In the genomic region with DNA sequence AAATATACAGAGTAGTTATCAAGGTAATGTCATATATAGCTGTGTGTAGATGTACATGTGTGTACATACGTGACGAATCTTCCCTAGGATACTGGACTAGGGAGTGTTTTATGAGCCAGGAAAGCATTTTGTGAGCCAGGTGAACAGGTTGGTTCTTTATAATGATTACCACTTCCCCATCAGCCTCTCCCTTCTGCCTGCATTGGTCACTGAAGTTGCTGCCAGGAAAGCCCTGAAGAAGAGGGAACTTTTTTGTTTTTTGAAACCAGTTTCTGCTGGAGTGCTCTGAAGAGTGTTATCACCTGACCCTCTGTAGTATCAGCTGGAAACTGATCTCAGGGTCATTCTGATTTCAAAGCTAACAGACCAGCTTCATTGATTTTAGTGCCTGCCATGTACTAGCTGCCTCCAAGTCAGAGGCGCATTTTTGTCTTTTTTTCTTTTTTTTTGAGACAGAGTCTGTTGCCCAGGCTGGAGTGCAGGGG, we compare ENCODE assay signal across 11 cellular contexts. TPM values are rescaled to one million over a fixed set of nuclear protein-coding genes. Genes with fewer than 3 reads are reported as not detected.
DNase-seq lines count a peak whose midpoint lies in the region; ATAC-seq and TF ChIP-seq lines count a peak whose summit lies in the region.
"Had no signal": no experiment of that assay in that cellular context is flagged by ENCODE, and none has a peak within 500 bp of the region (broad histone marks: within the 10 kb centered on the region; RNA-seq: fewer than 3 reads in every experiment).

No MANE protein-coding gene starts in this region.

- H3K36me3 ChIP-seq in HCT116 (ENCODE audit: control insufficient read depth in 1 of 2, insufficient read depth in 2 of 2, low read length in 2 of 2) = peaks cover 7 to 20% of the 10 kb centered on the region in 2 experiments; a peak in 2 of 4 replicates
- no peaks in the 10 kb centered on the region for H3K36me3 ChIP-seq in SU-DHL-6 (ENCODE audit: low read length)
- H3K36me3 ChIP-seq in gastroesophageal sphincter = peaks cover 0 to 62% of the 10 kb centered on the region in 2 donors
- H3K36me3 ChIP-seq in prostate gland = no peaks in the 10 kb centered on the region

- peaks cover 31 to 41% of the 10 kb centered on the region in 2 experiments for H3K4me1 ChIP-seq in HCT116 (ENCODE audit: control insufficient read depth in 1 of 2, insufficient read depth in 2 of 2, low read length in 2 of 2)
- H3K4me1 ChIP-seq in gastroesophageal sphincter = peaks cover 0 to 50% (median 7%) of the 10 kb centered on the region in 3 donors
- H3K4me1 ChIP-seq in prostate gland (replicated peaks) = no peaks in the 10 kb centered on the region

- H3K9ac ChIP-seq in HCT116 (ENCODE audit: low read length) (no peak overlapping the region; the same call in 1 of the 2 replicates), SU-DHL-6 (ENCODE audit: low read length) (no peak overlapping the region)

- no peak for TF ChIP-seq CTCF in HCT116 (IDR thresholded peaks at IDR 0.05 in 2 of 3, conservative IDR thresholded peaks at IDR 0.05 in 1 of 3; ENCODE audit: borderline replicate concordance in 1 of 3, insufficient read depth in 1 of 3, low read depth in 2 of 3, low read length in 2 of 3)
- no peak for TF ChIP-seq CTCF in SU-DHL-6 (IDR thresholded peaks at IDR 0.05; ENCODE audit: insufficient read depth, low read length, poor library complexity, severe bottlenecking)
- TF ChIP-seq CTCF in gastroesophageal sphincter (IDR thresholded peaks at IDR 0.05) = no peak
- TF ChIP-seq CTCF in prostate gland (IDR thresholded peaks at IDR 0.05) = no peak

- H3K9me3 ChIP-seq in HCT116 (ENCODE audit: control insufficient read depth in 1 of 2, insufficient read depth in 1 of 2, low read depth in 1 of 2, low read length in 2 of 2) (no peaks in the 10 kb centered on the region), SU-DHL-6 (ENCODE audit: insufficient read depth, low read length) (no peaks in the 10 kb centered on the region), gastroesophageal sphincter (no peaks in the 10 kb centered on the region), prostate gland (no peaks in the 10 kb centered on the region)

- no TSS peak for BruUV-seq in HCT116 (replicated peaks; lab: Mats Ljungman, UMichigan)

- no peak for TF ChIP-seq POLR2A in HCT116 (IDR thresholded peaks at IDR 0.05; ENCODE audit: borderline replicate concordance, extremely low read depth, insufficient read depth, insufficient read length)
- no peak for TF ChIP-seq POLR2A in gastroesophageal sphincter (IDR thresholded peaks at IDR 0.05)
- TF ChIP-seq POLR2A in prostate gland (IDR thresholded peaks at IDR 0.05) = no peak

- H3K4me2 ChIP-seq in HCT116 (ENCODE audit: low read length) (peak overlapping the region; percentile 69), SU-DHL-6 (ENCODE audit: low read depth, low read length, poor library complexity, severe bottlenecking) (no peak overlapping the region)

- H3K79me2 ChIP-seq in HCT116 (ENCODE audit: insufficient read depth, low read length) (no peaks in the 10 kb centered on the region), SU-DHL-6 (ENCODE audit: insufficient read depth, low read length) (no peaks in the 10 kb centered on the region)

- H2AFZ ChIP-seq in HCT116 (ENCODE audit: low read depth, low read length, poor library complexity, severe bottlenecking) (no peak overlapping the region), SU-DHL-6 (ENCODE audit: low read depth, low read length, severe bottlenecking) (no peak overlapping the region)

- H3F3A ChIP-seq in SU-DHL-6 (ENCODE audit: insufficient read depth) = peaks cover 31% of the 10 kb centered on the region

- H3K9me2 ChIP-seq in HCT116 (ENCODE audit: insufficient read depth) = no peaks in the 10 kb centered on the region
- H3K9me2 ChIP-seq in SU-DHL-6 (replicated peaks; ENCODE audit: insufficient read depth, low read length) = no peaks in the 10 kb centered on the region

- no peak for TF ChIP-seq EP300 in gastroesophageal sphincter (IDR thresholded peaks at IDR 0.05)

- H3K27ac ChIP-seq in HCT116 (ENCODE audit: low read depth, low read length) (peak overlapping the region; percentile 57; the same call in 1 of the 2 replicates), SU-DHL-6 (ENCODE audit: low read depth, low read length) (peak overlapping the region; percentile 32; the same call in 1 of the 2 replicates), gastroesophageal sphincter (peak overlapping the region in 3 of 4 donors; percentile 70 to 71 (median 70)), prostate gland (no peak overlapping the region)

- WGBS in gastroesophageal sphincter (ENCODE audit: low coverage in 1 of 2), 2 donors = 61 to 79% methylated on average over 3 of the region's 3 CpGs
- WGBS in prostate gland = 79% methylated on average over 3 of the region's 3 CpGs

- intact Hi-C loops in HCT116 (cut with micrococcal nuclease) (no loop called here), prostate gland (cut with DNase I) (no loop called here)

- H4K20me1 ChIP-seq in HCT116 (ENCODE audit: insufficient read depth) (peaks cover 6% of the 10 kb centered on the region; the same call in 1 of the 2 replicates), SU-DHL-6 (ENCODE audit: low read depth, low read length) (no peaks in the 10 kb centered on the region)

- no peak for ATAC-seq in HCT116
- ATAC-seq in gastroesophageal sphincter = no peak
- ATAC-seq in HG03439 (IDR thresholded peaks at IDR 0.05; ENCODE audit: unreplicated experiment) = no peak
- ATAC-seq: activated CD8-positive, alpha-beta T cell treated with anti-CD3 and anti-CD28 coated beads for 36 hours had no signal

- no peak for TF ChIP-seq RAD21 in HCT116 (IDR thresholded peaks at IDR 0.05; ENCODE audit: low read depth)

- RAD21 ChIA-PET in HCT116 (lab: Charles Lee; ENCODE audit: low non-redundant PET in 1 of 2, low total read pairs in 2 of 2, uncharacterized antibody in 2 of 2, unreplicated experiment in 2 of 2) = interaction anchor here (1.1 to 1.5 kb wide), 2 partner anchors 13 to 222 kb away, joined by 4 to 7 read pairs; no protein-coding TSS in a partner anchor

- CTCF ChIA-PET in HCT116 (lab: Charles Lee) = interaction anchor here (0.9 to 3.1 kb wide), 11 partner anchors 13 to 360 kb away, joined by 3 to 30 read pairs (median 4); no protein-coding TSS in a partner anchor

- no peak overlapping the region for H3K4me3 ChIP-seq in HCT116 (replicated peaks in 1 of 2; ENCODE audit: low read depth in 1 of 2, low read length in 2 of 2)
- H3K4me3 ChIP-seq in SU-DHL-6 (ENCODE audit: insufficient read depth, low read length, poor library complexity, severe bottlenecking) = no peak overlapping the region
- H3K4me3 ChIP-seq in gastroesophageal sphincter = no peak overlapping the region
- no peak overlapping the region for H3K4me3 ChIP-seq in prostate gland
- H3K4me3 ChIP-seq: GM12878 had no signal

- H3K27me3 ChIP-seq in HCT116 (ENCODE audit: insufficient read depth, low read length) = no peaks in the 10 kb centered on the region
- no peaks in the 10 kb centered on the region for H3K27me3 ChIP-seq in SU-DHL-6 (ENCODE audit: low read length)
- H3K27me3 ChIP-seq in gastroesophageal sphincter = no peaks in the 10 kb centered on the region
- no peaks in the 10 kb centered on the region for H3K27me3 ChIP-seq in prostate gland (replicated peaks; ENCODE audit: insufficient read depth)

- DNase-seq in HCT116 (ENCODE audit: low read depth, low spot score) (no peak), renal cortical epithelial cell (ENCODE audit: low read depth) (peak; percentile 9), NCI-H526 (lab: John Stamatoyannopoulos, UW) (no peak), dermis blood vessel endothelial cell (no peak), prostate gland (ENCODE audit: low spot score) (no peak)
- DNase-seq: activated CD8-positive, alpha-beta T cell treated with anti-CD3 and anti-CD28 coated beads for 36 hours; activated naive CD4-positive, alpha-beta T cell treated with anti-CD3 and anti-CD28 coated beads, Interleukin-2, amount 10 ng/mL, durations not matched to agents 7 days and 5 days had no signal

- POLR2A ChIA-PET in HCT116 (lab: Charles Lee) = interaction anchor here (1.1 kb wide), 1 partner anchor 9 kb away, joined by 3 read pairs; no protein-coding TSS in a partner anchor

TF ChIP-seq in HCT116, 20 proteins besides CTCF, POLR2A, EP300 and RAD21 (continues in another document):
- TF ChIP-seq CEBPB (IDR thresholded peaks at IDR 0.05; ENCODE audit: low read depth) (no peak), ZFX (IDR thresholded peaks at IDR 0.05) (no peak), TCF7L2 (IDR thresholded peaks at IDR 0.05; ENCODE audit: borderline replicate concordance, extremely low read depth, insufficient read depth, insufficient read length) (no peak), SP1 (IDR thresholded peaks at IDR 0.05; ENCODE audit: low read depth) (no peak), SIN3A (IDR thresholded peaks at IDR 0.05; ENCODE audit: low read depth) (no peak), EZH2 (IDR thresholded peaks at IDR 0.05) (no peak)
- TF ChIP-seq, protein P1, sequence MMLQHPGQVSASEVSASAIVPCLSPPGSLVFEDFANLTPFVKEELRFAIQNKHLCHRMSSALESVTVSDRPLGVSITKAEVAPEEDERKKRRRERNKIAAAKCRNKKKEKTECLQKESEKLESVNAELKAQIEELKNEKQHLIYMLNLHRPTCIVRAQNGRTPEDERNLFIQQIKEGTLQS (IDR thresholded peaks at IDR 0.05) = no peak
- TF ChIP-seq, protein P2, sequence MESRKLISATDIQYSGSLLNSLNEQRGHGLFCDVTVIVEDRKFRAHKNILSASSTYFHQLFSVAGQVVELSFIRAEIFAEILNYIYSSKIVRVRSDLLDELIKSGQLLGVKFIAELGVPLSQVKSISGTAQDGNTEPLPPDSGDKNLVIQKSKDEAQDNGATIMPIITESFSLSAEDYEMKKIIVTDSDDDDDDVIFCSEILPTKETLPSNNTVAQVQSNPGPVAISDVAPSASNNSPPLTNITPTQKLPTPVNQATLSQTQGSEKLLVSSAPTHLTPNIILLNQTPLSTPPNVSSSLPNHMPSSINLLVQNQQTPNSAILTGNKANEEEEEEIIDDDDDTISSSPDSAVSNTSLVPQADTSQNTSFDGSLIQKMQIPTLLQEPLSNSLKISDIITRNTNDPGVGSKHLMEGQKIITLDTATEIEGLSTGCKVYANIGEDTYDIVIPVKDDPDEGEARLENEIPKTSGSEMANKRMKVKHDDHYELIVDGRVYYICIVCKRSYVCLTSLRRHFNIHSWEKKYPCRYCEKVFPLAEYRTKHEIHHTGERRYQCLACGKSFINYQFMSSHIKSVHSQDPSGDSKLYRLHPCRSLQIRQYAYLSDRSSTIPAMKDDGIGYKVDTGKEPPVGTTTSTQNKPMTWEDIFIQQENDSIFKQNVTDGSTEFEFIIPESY (IDR thresholded peaks at IDR 0.05; ENCODE audit: extremely low read depth, insufficient replicate concordance, low read length) = no peak
- TF ChIP-seq, protein P3, sequence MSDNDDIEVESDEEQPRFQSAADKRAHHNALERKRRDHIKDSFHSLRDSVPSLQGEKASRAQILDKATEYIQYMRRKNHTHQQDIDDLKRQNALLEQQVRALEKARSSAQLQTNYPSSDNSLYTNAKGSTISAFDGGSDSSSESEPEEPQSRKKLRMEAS (IDR thresholded peaks at IDR 0.05) = no peak

RNA-seq across cellular contexts. Expression of a gene that starts 14.2 kb away (rescaled TPM):
- total RNA-seq in HCT116 (2021; ENCODE audit: unreplicated experiment) (107 TPM), gastroesophageal sphincter (10 to 100 TPM in 1 of 4 donors, 1 to 10 TPM in 2, under 1 TPM in 1; 0.62 to 16.5 (median 1.8) TPM), renal cortical epithelial cell (35.1 and 137 TPM in 2 replicates), dermis blood vessel endothelial cell (0.14 and 0.34 TPM in 2 replicates), prostate gland (100 to 1,000 TPM in 1 of 2 donors, 10 to 100 TPM in 1; 39.8 to 114 TPM)
- polyA plus RNA-seq in HCT116 (2012) = 133 and 134 TPM in 2 replicates
- total RNA-seq: activated CD8-positive, alpha-beta T cell treated with anti-CD3 and anti-CD28 coated beads for 36 hours had no signal

Comparison
In these comparisons a context has a peak if more than half of its experiments do, and no peak if none do; other contexts are left out.
1. H3K27ac ChIP-seq: peak in HCT116 (single experiment), SU-DHL-6 (single experiment) and gastroesophageal sphincter (3 of 4); none in prostate gland (0 of 2).